In genomic region chr22:48745842-48746788, GRCh38 we compare ENCODE assay signal across 1 cellular context.
TF ChIP-seq lines count a peak whose summit lies in the region.

No MANE protein-coding gene starts in this region.

TF ChIP-seq in WTC11, 78 proteins besides CTCF, POLR2A, EP300 and RAD21 (continued from another document):
- TF ChIP-seq, protein P1, sequence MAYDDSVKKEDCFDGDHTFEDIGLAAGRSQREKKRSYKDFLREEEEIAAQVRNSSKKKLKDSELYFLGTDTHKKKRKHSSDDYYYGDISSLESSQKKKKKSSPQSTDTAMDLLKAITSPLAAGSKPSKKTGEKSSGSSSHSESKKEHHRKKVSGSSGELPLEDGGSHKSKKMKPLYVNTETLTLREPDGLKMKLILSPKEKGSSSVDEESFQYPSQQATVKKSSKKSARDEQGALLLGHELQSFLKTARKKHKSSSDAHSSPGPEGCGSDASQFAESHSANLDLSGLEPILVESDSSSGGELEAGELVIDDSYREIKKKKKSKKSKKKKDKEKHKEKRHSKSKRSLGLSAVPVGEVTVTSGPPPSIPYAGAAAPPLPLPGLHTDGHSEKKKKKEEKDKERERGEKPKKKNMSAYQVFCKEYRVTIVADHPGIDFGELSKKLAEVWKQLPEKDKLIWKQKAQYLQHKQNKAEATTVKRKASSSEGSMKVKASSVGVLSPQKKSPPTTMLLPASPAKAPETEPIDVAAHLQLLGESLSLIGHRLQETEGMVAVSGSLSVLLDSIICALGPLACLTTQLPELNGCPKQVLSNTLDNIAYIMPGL (CRISPR knock-in tag; IDR thresholded peaks at IDR 0.05) = no peak
- TF ChIP-seq TP53 (CRISPR knock-in tag; IDR thresholded peaks at IDR 0.05) (no peak), ZNF317 (CRISPR knock-in tag; IDR thresholded peaks at IDR 0.05; ENCODE audit: borderline replicate concordance, low read depth) (no peak)
- TF ChIP-seq, protein P2, sequence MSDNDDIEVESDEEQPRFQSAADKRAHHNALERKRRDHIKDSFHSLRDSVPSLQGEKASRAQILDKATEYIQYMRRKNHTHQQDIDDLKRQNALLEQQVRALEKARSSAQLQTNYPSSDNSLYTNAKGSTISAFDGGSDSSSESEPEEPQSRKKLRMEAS (CRISPR knock-in tag; IDR thresholded peaks at IDR 0.05) = no peak
- TF ChIP-seq, protein P3, sequence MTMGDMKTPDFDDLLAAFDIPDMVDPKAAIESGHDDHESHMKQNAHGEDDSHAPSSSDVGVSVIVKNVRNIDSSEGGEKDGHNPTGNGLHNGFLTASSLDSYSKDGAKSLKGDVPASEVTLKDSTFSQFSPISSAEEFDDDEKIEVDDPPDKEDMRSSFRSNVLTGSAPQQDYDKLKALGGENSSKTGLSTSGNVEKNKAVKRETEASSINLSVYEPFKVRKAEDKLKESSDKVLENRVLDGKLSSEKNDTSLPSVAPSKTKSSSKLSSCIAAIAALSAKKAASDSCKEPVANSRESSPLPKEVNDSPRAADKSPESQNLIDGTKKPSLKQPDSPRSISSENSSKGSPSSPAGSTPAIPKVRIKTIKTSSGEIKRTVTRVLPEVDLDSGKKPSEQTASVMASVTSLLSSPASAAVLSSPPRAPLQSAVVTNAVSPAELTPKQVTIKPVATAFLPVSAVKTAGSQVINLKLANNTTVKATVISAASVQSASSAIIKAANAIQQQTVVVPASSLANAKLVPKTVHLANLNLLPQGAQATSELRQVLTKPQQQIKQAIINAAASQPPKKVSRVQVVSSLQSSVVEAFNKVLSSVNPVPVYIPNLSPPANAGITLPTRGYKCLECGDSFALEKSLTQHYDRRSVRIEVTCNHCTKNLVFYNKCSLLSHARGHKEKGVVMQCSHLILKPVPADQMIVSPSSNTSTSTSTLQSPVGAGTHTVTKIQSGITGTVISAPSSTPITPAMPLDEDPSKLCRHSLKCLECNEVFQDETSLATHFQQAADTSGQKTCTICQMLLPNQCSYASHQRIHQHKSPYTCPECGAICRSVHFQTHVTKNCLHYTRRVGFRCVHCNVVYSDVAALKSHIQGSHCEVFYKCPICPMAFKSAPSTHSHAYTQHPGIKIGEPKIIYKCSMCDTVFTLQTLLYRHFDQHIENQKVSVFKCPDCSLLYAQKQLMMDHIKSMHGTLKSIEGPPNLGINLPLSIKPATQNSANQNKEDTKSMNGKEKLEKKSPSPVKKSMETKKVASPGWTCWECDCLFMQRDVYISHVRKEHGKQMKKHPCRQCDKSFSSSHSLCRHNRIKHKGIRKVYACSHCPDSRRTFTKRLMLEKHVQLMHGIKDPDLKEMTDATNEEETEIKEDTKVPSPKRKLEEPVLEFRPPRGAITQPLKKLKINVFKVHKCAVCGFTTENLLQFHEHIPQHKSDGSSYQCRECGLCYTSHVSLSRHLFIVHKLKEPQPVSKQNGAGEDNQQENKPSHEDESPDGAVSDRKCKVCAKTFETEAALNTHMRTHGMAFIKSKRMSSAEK (CRISPR knock-in tag; IDR thresholded peaks at IDR 0.05; ENCODE audit: borderline replicate concordance) = no peak
TF ChIP-seq in WTC11: peak in this region for 0.
